ENCODE assay signal across 18 cellular contexts in the genomic region with DNA sequence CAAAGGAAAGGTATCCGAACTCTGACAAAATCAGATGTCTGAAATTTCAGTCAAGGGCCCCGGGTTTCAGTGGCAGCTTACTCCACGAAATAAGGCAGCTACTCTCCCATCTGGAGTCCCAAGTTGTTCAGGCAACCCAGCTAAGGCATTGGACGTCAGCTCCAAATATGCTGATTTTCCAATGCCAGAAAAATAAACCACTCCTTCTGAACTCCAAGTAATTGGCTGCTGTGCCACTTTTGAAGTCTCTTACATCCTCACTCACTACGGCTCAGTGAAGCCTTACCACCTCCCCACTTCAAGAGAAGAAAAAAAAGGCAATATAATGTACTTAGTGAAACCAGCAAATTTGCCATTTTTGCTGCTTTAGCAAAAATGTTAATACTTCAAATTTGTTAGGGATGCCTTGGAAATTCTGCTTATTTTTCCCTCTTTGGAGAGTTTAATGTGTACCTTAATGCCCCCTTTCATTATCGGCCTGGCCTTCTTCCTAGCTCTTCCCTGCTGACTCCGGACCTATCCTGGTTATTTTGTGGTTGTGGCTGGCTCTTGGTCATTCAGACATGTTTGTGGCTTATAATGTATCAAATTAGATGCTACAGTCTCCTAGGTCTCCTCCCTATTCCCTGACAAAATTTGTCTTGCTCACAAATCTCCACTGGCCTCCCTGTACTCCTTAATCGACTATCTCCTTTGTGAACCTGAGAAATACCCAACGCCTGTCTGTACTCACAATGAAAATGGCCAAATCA.
DNase-seq lines count a peak whose midpoint lies in the region; ATAC-seq, FAIRE-seq and TF ChIP-seq lines count a peak whose summit lies in the region.
"Had no signal": no experiment of that assay in that cellular context is flagged by ENCODE, and none has a peak within 500 bp of the region (broad histone marks: within the 10 kb centered on the region; RNA-seq: fewer than 3 reads in every experiment).

No MANE protein-coding gene starts in this region.

- intact Hi-C loops in kidney (cut with DNase I), result no loop called here
- intact Hi-C loops in naive thymus-derived CD4-positive, alpha-beta T cell (cut with micrococcal nuclease), result no loop called here

- no peak for ATAC-seq in WTC11
- ATAC-seq in naive thymus-derived CD4-positive, alpha-beta T cell, result no peak

- peak overlapping the region in 1 of 2 donors; percentile 32 for H3K27ac ChIP-seq in kidney (ENCODE audit: low read depth in 2 of 2, low read length in 2 of 2)
- H3K27ac ChIP-seq in osteoblast (ENCODE audit: low read depth, low read length), result no peak overlapping the region
- no peak overlapping the region for H3K27ac ChIP-seq in naive thymus-derived CD4-positive, alpha-beta T cell (ENCODE audit: low read depth, low read length)
- H3K27ac ChIP-seq: SJSA1 had no signal

- no peaks in the 10 kb centered on the region for H3K36me3 Mint-ChIP-seq in WTC11
- no peaks in the 10 kb centered on the region for H3K36me3 Mint-ChIP-seq in naive thymus-derived CD4-positive, alpha-beta T cell
- H3K36me3 Mint-ChIP-seq: CD4-positive, CD25-positive, alpha-beta regulatory T cell had no signal

- FAIRE-seq in kidney (lab: Jason Lieb, UNC), result no peak
- FAIRE-seq: GM12878, GM18507, GM19239 had no signal

- H3K9ac ChIP-seq in kidney (ENCODE audit: low read length in 2 of 2), result no peak overlapping the region

- H3K4me1 Mint-ChIP-seq in WTC11, result peaks cover 21% of the 10 kb centered on the region
- peaks cover 0 to 2% (median 0%) of the 10 kb centered on the region in 7 donors for H3K4me1 Mint-ChIP-seq in naive thymus-derived CD4-positive, alpha-beta T cell
- H3K4me1 Mint-ChIP-seq: CD4-positive, CD25-positive, alpha-beta regulatory T cell had no signal

- H3K36me3 ChIP-seq in kidney (ENCODE audit: control insufficient read depth in 1 of 2, insufficient read depth in 2 of 2, low read length in 2 of 2) (no peaks in the 10 kb centered on the region), osteoblast (ENCODE audit: insufficient read depth, low read length) (no peaks in the 10 kb centered on the region)
- H3K36me3 ChIP-seq in naive thymus-derived CD4-positive, alpha-beta T cell (ENCODE audit: control insufficient read depth in 2 of 3, insufficient read depth in 3 of 3, low read length in 3 of 3), result no peaks in the 10 kb centered on the region
- H3K36me3 ChIP-seq: SJSA1 had no signal

- H4K20me1 ChIP-seq in osteoblast (ENCODE audit: insufficient read depth, low read length), result no peaks in the 10 kb centered on the region

- H3K9me3 ChIP-seq in kidney (ENCODE audit: control insufficient read depth in 1 of 2, low read length in 2 of 2), result no peaks in the 10 kb centered on the region
- H3K9me3 ChIP-seq in osteoblast (ENCODE audit: low read depth, low read length), result no peaks in the 10 kb centered on the region
- no peaks in the 10 kb centered on the region for H3K9me3 ChIP-seq in naive thymus-derived CD4-positive, alpha-beta T cell (ENCODE audit: control insufficient read depth in 2 of 3, low read length in 3 of 3)
- H3K9me3 ChIP-seq: SJSA1 had no signal

- no peak overlapping the region for H3K4me3 Mint-ChIP-seq in WTC11
- H3K4me3 Mint-ChIP-seq in naive thymus-derived CD4-positive, alpha-beta T cell, result no peak overlapping the region
- H3K4me3 Mint-ChIP-seq: CD4-positive, CD25-positive, alpha-beta regulatory T cell had no signal

- peak overlapping the region; percentile 74 for H2AFZ ChIP-seq in osteoblast (ENCODE audit: low read length)

- no peaks in the 10 kb centered on the region for H3K79me2 ChIP-seq in osteoblast (ENCODE audit: insufficient read depth, low read length)

- no peaks in the 10 kb centered on the region for H3K27me3 Mint-ChIP-seq in WTC11 (ENCODE audit: low read depth)
- peaks cover 0 to 4% (median 0%) of the 10 kb centered on the region in 5 donors for H3K27me3 Mint-ChIP-seq in naive thymus-derived CD4-positive, alpha-beta T cell
- H3K27me3 Mint-ChIP-seq: CD4-positive, CD25-positive, alpha-beta regulatory T cell had no signal

- H3K4me1 ChIP-seq in kidney (ENCODE audit: control insufficient read depth in 1 of 2, insufficient read depth in 1 of 2, low read depth in 1 of 2, low read length in 2 of 2), result peaks cover 0 to 6% of the 10 kb centered on the region in 2 donors
- H3K4me1 ChIP-seq in osteoblast (ENCODE audit: insufficient read depth, low read length), result peaks cover 17% of the 10 kb centered on the region
- H3K4me1 ChIP-seq in naive thymus-derived CD4-positive, alpha-beta T cell (ENCODE audit: control insufficient read depth in 2 of 2, insufficient read depth in 2 of 2, low read length in 2 of 2), result no peaks in the 10 kb centered on the region

- H3K4me3 ChIP-seq in kidney (ENCODE audit: low read length in 2 of 2), result peak overlapping the region; percentile 2 to 17
- H3K4me3 ChIP-seq in osteoblast (ENCODE audit: insufficient read depth, low read length), result peak overlapping the region; percentile 4
- H3K4me3 ChIP-seq in naive thymus-derived CD4-positive, alpha-beta T cell (ENCODE audit: low read length), result no peak overlapping the region
- H3K4me3 ChIP-seq: GM12878, SJSA1 had no signal

- H3K4me2 ChIP-seq in osteoblast (ENCODE audit: insufficient read depth, low read length), result peak overlapping the region; percentile 9

- no peaks in the 10 kb centered on the region for H3K27me3 ChIP-seq in osteoblast (ENCODE audit: insufficient read depth, low read length)
- H3K27me3 ChIP-seq in naive thymus-derived CD4-positive, alpha-beta T cell (ENCODE audit: control insufficient read depth in 2 of 2, insufficient read depth in 2 of 2, low read length in 2 of 2), result no peaks in the 10 kb centered on the region
- H3K27me3 ChIP-seq: SJSA1 had no signal

- DNase-seq in Daoy (ENCODE audit: low read depth) (peak; percentile 32), WTC11 (ENCODE audit: low spot score) (no peak), kidney (no peak), osteoblast (ENCODE audit: insufficient read length, low spot score, missing footprints) (no peak), NCI-H2081 treated with DMSO at 0.1 percent for 48 hours (lab: John Stamatoyannopoulos, UW) (no peak)
- DNase-seq in stimulated activated CD4-positive, alpha-beta T cell treated with anti-CD3 and anti-CD28 coated beads, Interleukin-2, amount 100 ng/mL, for 24 hours, result no peak
- DNase-seq in activated CD4-positive, CD25-positive, alpha-beta regulatory T cell (lab: John Stamatoyannopoulos, UW), result no peak
- no peak for DNase-seq in naive thymus-derived CD4-positive, alpha-beta T cell
- DNase-seq: Calu3; CD4-positive, CD25-positive, alpha-beta regulatory T cell; MM.1S; NCI-H1105 treated with DMSO at 0.1 percent for 48 hours; NCI-H187; NCI-H2171 treated with DMSO at 0.1 percent for 48 hours had no signal

- CTCF ChIA-PET in WTC11 (lab: Charles Lee), result no interaction called here
- CTCF ChIA-PET in naive thymus-derived CD4-positive, alpha-beta T cell (lab: Charles Lee), result no interaction called here

- POLR2A ChIA-PET in WTC11 (lab: Charles Lee), result no interaction called here
- POLR2A ChIA-PET in naive thymus-derived CD4-positive, alpha-beta T cell (lab: Charles Lee), result no interaction called here

- H3K27ac Mint-ChIP-seq in WTC11, result peak overlapping the region; percentile 5; the same call in 1 of the 2 replicates
- no peak overlapping the region for H3K27ac Mint-ChIP-seq in naive thymus-derived CD4-positive, alpha-beta T cell
- H3K27ac Mint-ChIP-seq: CD4-positive, CD25-positive, alpha-beta regulatory T cell had no signal

- no peak for TF ChIP-seq CTCF in WTC11 (IDR thresholded peaks at IDR 0.05)
- TF ChIP-seq CTCF in kidney (IDR thresholded peaks at IDR 0.05; ENCODE audit: borderline replicate concordance, extremely low read depth, insufficient read depth), result no peak
- no peak for TF ChIP-seq CTCF in osteoblast (IDR thresholded peaks at IDR 0.05; ENCODE audit: extremely low read depth, low read depth, low read length)

- H3K9me3 Mint-ChIP-seq in WTC11, result no peaks in the 10 kb centered on the region
- peaks cover 0 to 6% (median 0%) of the 10 kb centered on the region in 11 donors for H3K9me3 Mint-ChIP-seq in naive thymus-derived CD4-positive, alpha-beta T cell

TF ChIP-seq in WTC11, 78 proteins besides CTCF, POLR2A, EP300 and RAD21 (continues in another document):
- TF ChIP-seq, protein P1, sequence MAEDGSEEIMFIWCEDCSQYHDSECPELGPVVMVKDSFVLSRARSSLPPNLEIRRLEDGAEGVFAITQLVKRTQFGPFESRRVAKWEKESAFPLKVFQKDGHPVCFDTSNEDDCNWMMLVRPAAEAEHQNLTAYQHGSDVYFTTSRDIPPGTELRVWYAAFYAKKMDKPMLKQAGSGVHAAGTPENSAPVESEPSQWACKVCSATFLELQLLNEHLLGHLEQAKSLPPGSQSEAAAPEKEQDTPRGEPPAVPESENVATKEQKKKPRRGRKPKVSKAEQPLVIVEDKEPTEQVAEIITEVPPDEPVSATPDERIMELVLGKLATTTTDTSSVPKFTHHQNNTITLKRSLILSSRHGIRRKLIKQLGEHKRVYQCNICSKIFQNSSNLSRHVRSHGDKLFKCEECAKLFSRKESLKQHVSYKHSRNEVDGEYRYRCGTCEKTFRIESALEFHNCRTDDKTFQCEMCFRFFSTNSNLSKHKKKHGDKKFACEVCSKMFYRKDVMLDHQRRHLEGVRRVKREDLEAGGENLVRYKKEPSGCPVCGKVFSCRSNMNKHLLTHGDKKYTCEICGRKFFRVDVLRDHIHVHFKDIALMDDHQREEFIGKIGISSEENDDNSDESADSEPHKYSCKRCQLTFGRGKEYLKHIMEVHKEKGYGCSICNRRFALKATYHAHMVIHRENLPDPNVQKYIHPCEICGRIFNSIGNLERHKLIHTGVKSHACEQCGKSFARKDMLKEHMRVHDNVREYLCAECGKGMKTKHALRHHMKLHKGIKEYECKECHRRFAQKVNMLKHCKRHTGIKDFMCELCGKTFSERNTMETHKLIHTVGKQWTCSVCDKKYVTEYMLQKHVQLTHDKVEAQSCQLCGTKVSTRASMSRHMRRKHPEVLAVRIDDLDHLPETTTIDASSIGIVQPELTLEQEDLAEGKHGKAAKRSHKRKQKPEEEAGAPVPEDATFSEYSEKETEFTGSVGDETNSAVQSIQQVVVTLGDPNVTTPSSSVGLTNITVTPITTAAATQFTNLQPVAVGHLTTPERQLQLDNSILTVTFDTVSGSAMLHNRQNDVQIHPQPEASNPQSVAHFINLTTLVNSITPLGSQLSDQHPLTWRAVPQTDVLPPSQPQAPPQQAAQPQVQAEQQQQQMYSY (CRISPR knock-in tag; IDR thresholded peaks at IDR 0.05), result no peak
- TF ChIP-seq HMGA2 (CRISPR knock-in tag; IDR thresholded peaks at IDR 0.05), result no peak
- TF ChIP-seq, protein P2, sequence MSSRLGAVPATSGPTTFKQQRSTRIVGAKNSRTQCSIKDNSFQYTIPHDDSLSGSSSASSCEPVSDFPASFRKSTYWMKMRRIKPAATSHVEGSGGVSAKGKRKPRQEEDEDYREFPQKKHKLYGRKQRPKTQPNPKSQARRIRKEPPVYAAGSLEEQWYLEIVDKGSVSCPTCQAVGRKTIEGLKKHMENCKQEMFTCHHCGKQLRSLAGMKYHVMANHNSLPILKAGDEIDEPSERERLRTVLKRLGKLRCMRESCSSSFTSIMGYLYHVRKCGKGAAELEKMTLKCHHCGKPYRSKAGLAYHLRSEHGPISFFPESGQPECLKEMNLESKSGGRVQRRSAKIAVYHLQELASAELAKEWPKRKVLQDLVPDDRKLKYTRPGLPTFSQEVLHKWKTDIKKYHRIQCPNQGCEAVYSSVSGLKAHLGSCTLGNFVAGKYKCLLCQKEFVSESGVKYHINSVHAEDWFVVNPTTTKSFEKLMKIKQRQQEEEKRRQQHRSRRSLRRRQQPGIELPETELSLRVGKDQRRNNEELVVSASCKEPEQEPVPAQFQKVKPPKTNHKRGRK (CRISPR knock-in tag; IDR thresholded peaks at IDR 0.05; ENCODE audit: borderline replicate concordance), result no peak
